Comparison of ENCODE assay signal across 24 cellular contexts in the genomic region with DNA sequence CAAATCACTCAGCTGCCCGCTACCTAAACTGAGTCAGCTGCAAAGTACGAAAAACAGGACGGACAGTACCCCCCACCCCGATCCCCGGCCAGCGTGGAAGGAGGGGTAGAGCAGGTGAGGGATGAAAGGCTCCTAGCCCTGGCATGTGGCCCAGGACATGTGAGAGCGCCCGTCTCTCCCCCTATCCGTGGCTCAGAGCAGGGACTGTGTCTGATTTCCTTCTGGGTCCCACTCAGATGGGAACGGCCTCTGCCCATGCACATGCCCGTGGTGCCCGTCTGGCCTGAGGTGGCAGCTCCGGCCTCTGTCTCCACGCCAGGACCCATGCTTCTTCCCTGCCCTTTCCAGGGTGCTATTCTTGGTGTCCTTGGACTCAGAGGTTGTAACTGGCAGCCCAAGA. TPM values are rescaled to one million over a fixed set of nuclear protein-coding genes. Genes with fewer than 3 reads are reported as not detected.
DNase-seq lines count a peak whose midpoint lies in the region; ATAC-seq, FAIRE-seq and TF ChIP-seq lines count a peak whose summit lies in the region.
"Had no signal": no experiment of that assay in that cellular context is flagged by ENCODE, and none has a peak within 500 bp of the region (broad histone marks: within the 10 kb centered on the region; RNA-seq: fewer than 3 reads in every experiment).

No MANE protein-coding gene starts in this region.

- peaks cover 2% of the 10 kb centered on the region for H3K9me3 Mint-ChIP-seq in neural progenitor cell
- H3K9me3 Mint-ChIP-seq: natural killer cell had no signal

- peak overlapping the region; percentile 63 for H3K27ac Mint-ChIP-seq in neural progenitor cell
- H3K27ac Mint-ChIP-seq: natural killer cell had no signal

- H2AFZ ChIP-seq in neural progenitor cell (replicated peaks) = no peak overlapping the region

- H3K4me2 ChIP-seq in neural progenitor cell = no peak overlapping the region
- H3K4me2 ChIP-seq: A549 had no signal

- ATAC-seq in Right ventricle myocardium inferior (peak; percentile 79), heart right ventricle (peak; percentile 66 to 95 (median 82)), upper lobe of right lung (peak; percentile 41)
- ATAC-seq: A549, natural killer cell had no signal

- peaks cover 8% of the 10 kb centered on the region for H3K27me3 Mint-ChIP-seq in neural progenitor cell (ENCODE audit: insufficient read depth, low read depth)

- intact Hi-C loops in Right ventricle myocardium inferior (cut with DNase I) = loop anchor here (1.0 kb wide), 1 partner anchor 41 kb away; no protein-coding TSS in a partner anchor
- intact Hi-C loops in cardiac septum (cut with DNase I) = loop anchor here (2.0 kb wide), 1 partner anchor 40 kb away; no protein-coding TSS in a partner anchor
- intact Hi-C loops in heart right ventricle (cut with DNase I) = loop anchor here in 1 of 10 donors (2.0 to 5.0 kb wide), 2 partner anchors 24 to 41 kb away; no protein-coding TSS in a partner anchor
- intact Hi-C loops in upper lobe of right lung (cut with DNase I) = no loop called here

- H3K36me3 ChIP-seq in heart right ventricle (no peaks in the 10 kb centered on the region), neural progenitor cell (no peaks in the 10 kb centered on the region), upper lobe of right lung (no peaks in the 10 kb centered on the region)
- H3K36me3 ChIP-seq: cardiac muscle cell, SJSA1, vagina had no signal

- H3K4me3 ChIP-seq in heart right ventricle (no peak overlapping the region), neural progenitor cell (no peak overlapping the region), upper lobe of right lung (no peak overlapping the region)
- H3K4me3 ChIP-seq: A549, cardiac muscle cell, SJSA1, vagina had no signal

- DNase-seq in Right ventricle myocardium inferior (ENCODE audit: missing footprints) = peak; percentile 61
- no peak for DNase-seq in cardiac septum (ENCODE audit: low spot score)
- peak; percentile 58 to 64 for DNase-seq in heart right ventricle
- DNase-seq in neural progenitor cell (ENCODE audit: low spot score) = no peak
- DNase-seq in upper lobe of right lung = no peak
- no peak for DNase-seq in NCI-H748 treated with DMSO at 0.1 percent for 48 hours (lab: John Stamatoyannopoulos, UW)
- DNase-seq in frontal cortex (ENCODE audit: low spot score in 2 of 2) = no peak
- DNase-seq in GM20000 (ENCODE audit: low spot score) = no peak
- DNase-seq: activated CD4-positive, alpha-beta T cell treated with anti-CD3 and anti-CD28 coated beads, Interleukin-2, amount 50 U/mL, for 4 hours; activated gamma-delta T cell treated with Interleukin-2 at 50 U/mL for 16 hours; amygdala; C1 segment of cervical spinal cord; dermis blood vessel endothelial cell; GF-D8; islet precursor cell; mesendoderm; natural killer cell; OCI-M1; stimulated activated CD8-positive, alpha-beta memory T cell treated with anti-CD3 and anti-CD28 coated beads, Interleukin-4, amount 100 ng/mL, for 48 hours had no signal

- no peak overlapping the region for H3K9ac ChIP-seq in neural progenitor cell

- H3K27me3 ChIP-seq in heart right ventricle (no peaks in the 10 kb centered on the region), neural progenitor cell (no peaks in the 10 kb centered on the region), upper lobe of right lung (no peaks in the 10 kb centered on the region)
- H3K27me3 ChIP-seq: cardiac muscle cell, SJSA1, vagina had no signal

- peaks cover 30% of the 10 kb centered on the region for H3K4me1 Mint-ChIP-seq in neural progenitor cell

- H3K79me2 ChIP-seq in neural progenitor cell (ENCODE audit: low read depth) = no peaks in the 10 kb centered on the region

- no peak for TF ChIP-seq CTCF in heart right ventricle (IDR thresholded peaks at IDR 0.05)
- TF ChIP-seq CTCF in neural progenitor cell (IDR thresholded peaks at IDR 0.05) = no peak
- TF ChIP-seq CTCF in upper lobe of right lung (IDR thresholded peaks at IDR 0.05) = no peak
- TF ChIP-seq CTCF in GM20000 (IDR thresholded peaks at IDR 0.05; ENCODE audit: extremely low read depth, missing control alignments) = no peak

- WGBS in heart right ventricle, 2 donors = 55 to 62% methylated on average over 14 of the region's 14 CpGs

- no peak for FAIRE-seq in frontal cortex (lab: Jason Lieb, UNC)
- FAIRE-seq: A549, endothelial cell of umbilical vein had no signal

- peaks cover 18% of the 10 kb centered on the region for H3F3A ChIP-seq in neural progenitor cell (ENCODE audit: low read depth)

- peak overlapping the region; percentile 47 to 84 (median 70) for H3K27ac ChIP-seq in heart right ventricle
- no peak overlapping the region for H3K27ac ChIP-seq in neural progenitor cell
- no peak overlapping the region for H3K27ac ChIP-seq in upper lobe of right lung
- H3K27ac ChIP-seq: A549, cardiac muscle cell, SJSA1, vagina had no signal

- no peak overlapping the region for H3K4me3 Mint-ChIP-seq in neural progenitor cell
- H3K4me3 Mint-ChIP-seq: natural killer cell had no signal

- H3K9me3 ChIP-seq in heart right ventricle (no peaks in the 10 kb centered on the region), neural progenitor cell (ENCODE audit: low read depth) (no peaks in the 10 kb centered on the region), upper lobe of right lung (no peaks in the 10 kb centered on the region)
- H3K9me3 ChIP-seq: A549, SJSA1, vagina had no signal

- H3K4me1 ChIP-seq in heart right ventricle = peaks cover 0 to 41% (median 28%) of the 10 kb centered on the region in 9 donors
- H3K4me1 ChIP-seq in neural progenitor cell = peaks cover 24% of the 10 kb centered on the region
- no peaks in the 10 kb centered on the region for H3K4me1 ChIP-seq in upper lobe of right lung
- H3K4me1 ChIP-seq: SJSA1 had no signal

- H3K36me3 Mint-ChIP-seq in neural progenitor cell = peaks cover 3% of the 10 kb centered on the region
- H3K36me3 Mint-ChIP-seq: natural killer cell had no signal

- peaks cover 4% of the 10 kb centered on the region for H4K20me1 ChIP-seq in neural progenitor cell (ENCODE audit: low read depth)

RNA-seq across cellular contexts. Expression of a gene that starts 30.2 kb away (rescaled TPM):
- 45.3 TPM for total RNA-seq in Right ventricle myocardium inferior
- total RNA-seq in cardiac septum = 4.4 TPM
- total RNA-seq in heart right ventricle = 10 to 100 TPM in 4 of 10 donors, 1 to 10 TPM in 6; 2.2 to 67.7 (median 6.8) TPM
- 10 to 100 TPM; 26.3 to 85.8 TPM for polyA plus RNA-seq in heart right ventricle
- 0.88 and 2.8 TPM in 2 replicates for total RNA-seq in neural progenitor cell (ENCODE audit: low replicate concordance)
- 39.2 TPM for total RNA-seq in upper lobe of right lung
- 11.0 TPM for total RNA-seq in frontal cortex

RNA-seq across cellular contexts. Expression of a gene that starts 49.6 kb away (rescaled TPM):
- 40.4 TPM for total RNA-seq in Right ventricle myocardium inferior
- 30.5 TPM for total RNA-seq in cardiac septum
- total RNA-seq in heart right ventricle = 10 to 100 TPM; 31.4 to 42.0 (median 35.2) TPM
- 10 to 100 TPM; 32.6 to 33.8 TPM for polyA plus RNA-seq in heart right ventricle
- total RNA-seq in neural progenitor cell (ENCODE audit: low replicate concordance) = 15.7 and 28.0 TPM in 2 replicates
- 13.8 TPM for total RNA-seq in upper lobe of right lung
- total RNA-seq in frontal cortex = 12.6 TPM

Comparison
In these comparisons a context has a peak if more than half of its experiments do, and no peak if none do; other contexts are left out.
1. DNase-seq: peak in Right ventricle myocardium inferior (single experiment) and heart right ventricle (2 of 2); none in cardiac septum (single experiment), neural progenitor cell (single experiment), upper lobe of right lung (single experiment), NCI-H748 treated with DMSO at 0.1 percent for 48 hours (single experiment), frontal cortex (0 of 2) and GM20000 (single experiment).
2. H3K27ac ChIP-seq: peak in heart right ventricle (10 of 10); none in neural progenitor cell (single experiment) and upper lobe of right lung (single experiment).
3. Peak in every context shown above with its lines, with median percentiles within 50 percentile points of each other: ATAC-seq.